In genomic region chr3:156483961-156484787, GRCh38 we compare ENCODE assay signal across 8 cellular contexts.
DNase-seq lines count a peak whose midpoint lies in the region; ATAC-seq and TF ChIP-seq lines count a peak whose summit lies in the region.

No MANE protein-coding gene starts in this region.

- H2AFZ ChIP-seq in KMS-11 (ENCODE audit: low read depth) (peak overlapping the region; percentile 25; the same call in 1 of the 2 replicates), osteoblast (ENCODE audit: low read length) (peak overlapping the region; percentile 14)

- H3K9me3 ChIP-seq in osteoblast (ENCODE audit: low read depth, low read length): no peaks in the 10 kb centered on the region

- H3K4me3 ChIP-seq in KMS-11 (IDR thresholded peaks at IDR 0.05; ENCODE audit: insufficient read depth, low read depth, low read length) (peak overlapping the region; percentile 83), osteoblast (ENCODE audit: insufficient read depth, low read length) (no peak overlapping the region)

- intact Hi-C loops in activated B cell treated with CpG ODN at 0.5 μM for 24 hours (cut with micrococcal nuclease): loop anchor here (1.0 to 5.0 kb wide), 11 partner anchors 25 to 691 kb away; partner anchors contain the start of genes CCNL1, GMPS, SLC33A1 and SSR3
- intact Hi-C loops in dendritic cell treated with granulocyte-macrophage colony-stimulating factor and Interleukin-4, amounts not matched to agents 40 ng/mL and 50 ng/mL, for 4 days (cut with micrococcal nuclease): no loop called here

- CTCF ChIA-PET in activated B cell treated with CpG ODN at 0.5 μM for 24 hours (lab: Charles Lee): interaction anchor here (1.7 to 1.9 kb wide), 2 partner anchors 26 to 34 kb away, joined by 4 to 7 read pairs; no protein-coding TSS in a partner anchor

- H3K36me3 ChIP-seq in KMS-11 (ENCODE audit: insufficient read depth) (no peaks in the 10 kb centered on the region), osteoblast (ENCODE audit: insufficient read depth, low read length) (no peaks in the 10 kb centered on the region)

- H3K27me3 ChIP-seq in KMS-11 (ENCODE audit: insufficient read depth, low read depth) (no peaks in the 10 kb centered on the region), osteoblast (ENCODE audit: insufficient read depth, low read length) (no peaks in the 10 kb centered on the region)

- H3K27me3 Mint-ChIP-seq in activated B cell treated with CpG ODN at 0.5 μM for 24 hours: peaks cover under 1% of the 10 kb centered on the region
- no peaks in the 10 kb centered on the region for H3K27me3 Mint-ChIP-seq in dendritic cell treated with granulocyte-macrophage colony-stimulating factor and Interleukin-4, amounts not matched to agents 40 ng/mL and 50 ng/mL, for 4 days

- no peak for TF ChIP-seq CTCF in KMS-11 (conservative IDR thresholded peaks at IDR 0.05; ENCODE audit: low read depth, low read length)
- no peak for TF ChIP-seq CTCF in activated B cell treated with CpG ODN at 0.5 μM for 24 hours (IDR thresholded peaks at IDR 0.05)
- no peak for TF ChIP-seq CTCF in osteoblast (IDR thresholded peaks at IDR 0.05; ENCODE audit: extremely low read depth, low read depth, low read length)

- DNase-seq in EH (ENCODE audit: low read depth) (peak; percentile 68), activated B cell treated with CpG ODN at 0.5 μM for 24 hours (peak; percentile 20), osteoblast (ENCODE audit: insufficient read length, low spot score, missing footprints) (no peak), GM03348 (ENCODE audit: low spot score) (no peak), middle frontal gyrus (ENCODE audit: extremely low spot score, low spot score) (no peak)

- H3K4me1 ChIP-seq in KMS-11 (ENCODE audit: low read depth, poor library complexity, severe bottlenecking): peaks cover 59% of the 10 kb centered on the region
- H3K4me1 ChIP-seq in osteoblast (ENCODE audit: insufficient read depth, low read length): peaks cover 27% of the 10 kb centered on the region

- POLR2A ChIA-PET in activated B cell treated with CpG ODN at 0.5 μM for 24 hours (lab: Charles Lee): interaction anchor here (0.8 to 3.8 kb wide), 6 partner anchors 23 to 691 kb away, joined by 3 to 26 read pairs (median 4); partner anchors contain the start of genes CCNL1 and SSR3

- peak overlapping the region; percentile 95 for H3K27ac ChIP-seq in KMS-11
- peak overlapping the region; percentile 60 for H3K27ac ChIP-seq in osteoblast (ENCODE audit: low read depth, low read length)

- peak overlapping the region; percentile 94 for H3K4me2 ChIP-seq in KMS-11
- H3K4me2 ChIP-seq in osteoblast (ENCODE audit: insufficient read depth, low read length): peak overlapping the region; percentile 64

- H4K20me1 ChIP-seq in KMS-11 (ENCODE audit: insufficient read depth): no peaks in the 10 kb centered on the region
- no peaks in the 10 kb centered on the region for H4K20me1 ChIP-seq in osteoblast (ENCODE audit: insufficient read depth, low read length)

- H3K4me3 Mint-ChIP-seq in activated B cell treated with CpG ODN at 0.5 μM for 24 hours: peak overlapping the region; percentile 79
- no peak overlapping the region for H3K4me3 Mint-ChIP-seq in dendritic cell treated with granulocyte-macrophage colony-stimulating factor and Interleukin-4, amounts not matched to agents 40 ng/mL and 50 ng/mL, for 4 days

- H3K79me2 ChIP-seq in KMS-11 (ENCODE audit: insufficient read depth, low read depth): no peaks in the 10 kb centered on the region
- no peaks in the 10 kb centered on the region for H3K79me2 ChIP-seq in osteoblast (ENCODE audit: insufficient read depth, low read length)

- no peaks in the 10 kb centered on the region for H3K9me3 Mint-ChIP-seq in activated B cell treated with CpG ODN at 0.5 μM for 24 hours
- no peaks in the 10 kb centered on the region for H3K9me3 Mint-ChIP-seq in dendritic cell treated with granulocyte-macrophage colony-stimulating factor and Interleukin-4, amounts not matched to agents 40 ng/mL and 50 ng/mL, for 4 days

- peak overlapping the region; percentile 93 for H3K27ac Mint-ChIP-seq in activated B cell treated with CpG ODN at 0.5 μM for 24 hours
- peak overlapping the region; percentile 73 for H3K27ac Mint-ChIP-seq in dendritic cell treated with granulocyte-macrophage colony-stimulating factor and Interleukin-4, amounts not matched to agents 40 ng/mL and 50 ng/mL, for 4 days

- peaks cover 32% of the 10 kb centered on the region for H3K4me1 Mint-ChIP-seq in activated B cell treated with CpG ODN at 0.5 μM for 24 hours
- H3K4me1 Mint-ChIP-seq in dendritic cell treated with granulocyte-macrophage colony-stimulating factor and Interleukin-4, amounts not matched to agents 40 ng/mL and 50 ng/mL, for 4 days (ENCODE audit: low read depth): peaks cover 21% of the 10 kb centered on the region

- ATAC-seq in GM21717 (IDR thresholded peaks at IDR 0.05; ENCODE audit: unreplicated experiment) (peak; percentile 86), activated B cell treated with CpG ODN at 0.5 μM for 24 hours (ENCODE audit: low read depth) (peak; percentile 81)

- H3K9ac ChIP-seq in KMS-11: peak overlapping the region; percentile 78

- no peaks in the 10 kb centered on the region for H3K36me3 Mint-ChIP-seq in activated B cell treated with CpG ODN at 0.5 μM for 24 hours (ENCODE audit: low read depth)
- no peaks in the 10 kb centered on the region for H3K36me3 Mint-ChIP-seq in dendritic cell treated with granulocyte-macrophage colony-stimulating factor and Interleukin-4, amounts not matched to agents 40 ng/mL and 50 ng/mL, for 4 days (ENCODE audit: low read depth)

Comparison
In these comparisons a context has a peak if more than half of its experiments do, and no peak if none do; other contexts are left out.
1. DNase-seq: peak in EH (single experiment) and activated B cell treated with CpG ODN at 0.5 μM for 24 hours (single experiment); none in osteoblast (single experiment), GM03348 (single experiment) and middle frontal gyrus (single experiment).